ENCODE assay signal across 31 cellular contexts in genomic region chr2:8671176-8671575, GRCh38.
"Had no signal": no experiment of that assay in that cellular context is flagged by ENCODE, and none has a peak within 500 bp of the region (broad histone marks: within the 10 kb centered on the region; RNA-seq: fewer than 3 reads in every experiment).

No MANE protein-coding gene starts in this region.

- H3K36me3 ChIP-seq: adrenal gland, colonic mucosa, esophagus muscularis mucosa, gastroesophageal sphincter, heart right ventricle had no signal

- H3K4me3 Mint-ChIP-seq: activated CD4-positive, alpha-beta memory T cell treated with anti-CD3 and anti-CD28 coated beads, Interleukin-2, amount 10 ng/mL, durations not matched to agents 7 days and 5 days; activated CD4-positive, alpha-beta T cell treated with anti-CD3 and anti-CD28 coated beads for 36 hours; activated CD4-positive, alpha-beta T cell treated with anti-CD3 and anti-CD28 coated beads, Interleukin-2, amount 10 ng/mL, durations not matched to agents 24 days and 14 days; activated naive CD4-positive, alpha-beta T cell treated with anti-CD3 and anti-CD28 coated beads, Interleukin-2, amount 50 U/mL, for 24 hours; activated naive CD8-positive, alpha-beta T cell treated with anti-CD3 and anti-CD28 coated beads for 36 hours; activated naive CD8-positive, alpha-beta T cell treated with anti-CD3 and anti-CD28 coated beads, Interleukin-2, amount 50 U/mL, for 24 hours; activated T-helper 1 cell treated with anti-CD3 and anti-CD28 coated beads, Interleukin-12 subunit alpha, Interleukin-12 subunit beta, Interleukin-2, Interleukin-4 antibody, amounts not matched to agents 30 ng/mL and 10 ng/mL and 1 ng/mL, durations not matched to agents 14 hours and 24 hours and 36 hours; dendritic cell treated with granulocyte-macrophage colony-stimulating factor and Interleukin-4, amounts not matched to agents 40 ng/mL and 50 ng/mL, for 4 days; endodermal cell had no signal

- H3K27me3 ChIP-seq: adrenal gland, body of pancreas, colonic mucosa, dorsolateral prefrontal cortex, esophagus muscularis mucosa, gastroesophageal sphincter, hepatocyte had no signal

- H3K27ac ChIP-seq: adrenal gland, body of pancreas, colonic mucosa, dorsolateral prefrontal cortex, esophagus muscularis mucosa, gastroesophageal sphincter, heart right ventricle, hepatocyte had no signal

- ATAC-seq: activated naive CD8-positive, alpha-beta T cell treated with anti-CD3 and anti-CD28 coated beads, Interleukin-2, amount 50 U/mL, for 24 hours; body of pancreas; gastroesophageal sphincter; heart right ventricle had no signal

- H3K4me3 ChIP-seq: adrenal gland, body of pancreas, colonic mucosa, dorsolateral prefrontal cortex, esophagus muscularis mucosa, gastroesophageal sphincter, heart right ventricle, hepatocyte had no signal

- H3K9me3 ChIP-seq: adrenal gland, colonic mucosa had no signal

- H3K4me1 Mint-ChIP-seq: activated CD4-positive, alpha-beta T cell treated with anti-CD3 and anti-CD28 coated beads for 36 hours; activated naive CD4-positive, alpha-beta T cell treated with anti-CD3 and anti-CD28 coated beads, Interleukin-2, amount 50 U/mL, for 24 hours; activated naive CD8-positive, alpha-beta T cell treated with anti-CD3 and anti-CD28 coated beads for 36 hours had no signal

- H3K27ac Mint-ChIP-seq: activated CD4-positive, alpha-beta memory T cell treated with anti-CD3 and anti-CD28 coated beads, Interleukin-2, amount 10 ng/mL, durations not matched to agents 7 days and 5 days; activated CD4-positive, alpha-beta T cell treated with anti-CD3 and anti-CD28 coated beads for 36 hours; activated CD4-positive, alpha-beta T cell treated with anti-CD3 and anti-CD28 coated beads, Interleukin-2, amount 10 ng/mL, durations not matched to agents 24 days and 14 days; activated naive CD4-positive, alpha-beta T cell treated with anti-CD3 and anti-CD28 coated beads, Interleukin-2, amount 50 U/mL, for 24 hours; activated naive CD8-positive, alpha-beta T cell treated with anti-CD3 and anti-CD28 coated beads for 36 hours; activated naive CD8-positive, alpha-beta T cell treated with anti-CD3 and anti-CD28 coated beads, Interleukin-2, amount 50 U/mL, for 24 hours; activated T-helper 1 cell treated with anti-CD3 and anti-CD28 coated beads, Interleukin-12 subunit alpha, Interleukin-12 subunit beta, Interleukin-2, Interleukin-4 antibody, amounts not matched to agents 30 ng/mL and 10 ng/mL and 1 ng/mL, durations not matched to agents 14 hours and 24 hours and 36 hours; activated T-helper 2 cell treated with anti-CD3 and anti-CD28 coated beads, Interferon-gamma antibody, Interleukin-2, Interleukin-4, amounts not matched to agents 10 μg/mL and 5 μg/mL and 100 μg/mL, durations not matched to agents 14 hours and 24 hours and 36 hours; dendritic cell treated with granulocyte-macrophage colony-stimulating factor and Interleukin-4, amounts not matched to agents 40 ng/mL and 50 ng/mL, for 4 days; endodermal cell had no signal

- DNase-seq: activated CD4-positive, alpha-beta memory T cell treated with anti-CD3 and anti-CD28 coated beads, Interleukin-2, amount 10 ng/mL, durations not matched to agents 7 days and 5 days; activated CD4-positive, alpha-beta T cell treated with anti-CD3 and anti-CD28 coated beads for 36 hours; activated CD4-positive, alpha-beta T cell treated with anti-CD3 and anti-CD28 coated beads, Interleukin-2, amount 10 ng/mL, durations not matched to agents 24 days and 14 days; activated CD4-positive, alpha-beta T cell treated with anti-CD3 and anti-CD28 coated beads, Interleukin-2, amount 50 U/mL, for 4 hours; activated CD4-positive, CD25-positive, alpha-beta regulatory T cell; activated CD4-positive, CD25-positive, alpha-beta regulatory T cell treated with anti-CD3 and anti-CD28 coated beads, Interleukin-2, amount 50 U/mL, for 72 hours; activated gamma-delta T cell treated with Interleukin-2 at 50 U/mL for 16 hours; activated naive CD4-positive, alpha-beta T cell treated with Interleukin-2 at 50 U/mL for 16 hours; activated naive CD8-positive, alpha-beta T cell treated with anti-CD3 and anti-CD28 coated beads for 36 hours; activated naive CD8-positive, alpha-beta T cell treated with anti-CD3 and anti-CD28 coated beads, Interleukin-2, amount 50 U/mL, for 24 hours; activated T-cell treated with anti-CD3 and anti-CD28 coated beads, Interleukin-2, amount 50 U/mL, for 1 hour; amygdala; aorta; body of pancreas; central memory CD4-positive, alpha-beta T cell; cerebellar nuclear complex; colonic mucosa; effector memory CD4-positive, alpha-beta T cell; endodermal cell; foreskin melanocyte; heart right ventricle; T-helper 1 cell had no signal
